8 cellular contexts compared by ENCODE assay signal in the genomic region with DNA sequence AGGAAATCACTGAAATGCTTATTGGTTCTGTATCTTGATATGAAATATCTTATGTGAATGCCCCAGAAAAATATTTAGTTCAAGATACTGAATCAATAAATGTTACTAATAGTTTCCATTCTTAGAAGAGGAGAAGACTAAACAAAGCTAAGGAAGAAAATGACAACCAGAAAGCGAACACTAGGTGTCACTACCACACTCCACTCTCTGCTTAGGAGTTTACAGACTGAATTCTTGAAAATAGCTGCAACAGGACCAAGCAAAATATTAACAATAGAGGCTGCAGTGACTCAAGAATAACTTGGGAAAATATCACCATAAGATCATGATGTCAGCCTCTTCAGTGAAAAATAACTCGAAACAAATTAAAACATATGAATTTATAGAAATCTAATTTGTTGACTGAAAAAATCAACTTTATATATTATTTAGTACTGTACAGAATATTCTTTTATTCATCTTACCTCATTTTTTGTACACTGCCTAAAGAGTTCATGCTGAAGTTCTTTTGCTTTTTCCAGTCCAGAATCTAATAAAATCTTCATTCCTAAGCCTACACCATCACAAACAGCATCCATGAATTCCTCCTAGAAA.
A peak's percentile ranks its signal among the peaks of the same experiment; 100 is the strongest.
DNase-seq lines count a peak whose midpoint lies in the region; ATAC-seq and TF ChIP-seq lines count a peak whose summit lies in the region.

No MANE protein-coding gene starts in this region.

- no peak for TF ChIP-seq POLR2A in stomach (IDR thresholded peaks at IDR 0.05)

- H3K36me3 ChIP-seq in right atrium auricular region, result no peaks in the 10 kb centered on the region
- no peaks in the 10 kb centered on the region for H3K36me3 ChIP-seq in stomach

- H3K27me3 ChIP-seq in AG04450 (ENCODE audit: control insufficient read depth, insufficient read depth, low read length), result no peaks in the 10 kb centered on the region
- H3K27me3 ChIP-seq in right atrium auricular region, result no peaks in the 10 kb centered on the region
- H3K27me3 ChIP-seq in stomach, result no peaks in the 10 kb centered on the region

- H3K4me1 ChIP-seq in right atrium auricular region (no peaks in the 10 kb centered on the region), stomach (no peaks in the 10 kb centered on the region)

- H3K27ac Mint-ChIP-seq in WTC11, result no peak overlapping the region

- TF ChIP-seq CTCF in AG04450 (IDR thresholded peaks at IDR 0.05; ENCODE audit: low read depth, low read length) (peak; percentile 76), WTC11 (IDR thresholded peaks at IDR 0.05) (no peak), right atrium auricular region (IDR thresholded peaks at IDR 0.05) (peak; percentile 7 to 66), stomach (IDR thresholded peaks at IDR 0.05) (peak in 4 of 7 experiments; percentile 8 to 43 (median 36))

- TF ChIP-seq EP300 in stomach (IDR thresholded peaks at IDR 0.05), result no peak

- no peak overlapping the region for H3K4me3 Mint-ChIP-seq in WTC11

- no peaks in the 10 kb centered on the region for H3K9me3 ChIP-seq in AG04450 (ENCODE audit: control insufficient read depth, insufficient read depth, low read length)
- H3K9me3 ChIP-seq in right atrium auricular region, result no peaks in the 10 kb centered on the region
- H3K9me3 ChIP-seq in stomach, result no peaks in the 10 kb centered on the region

- intact Hi-C loops in stomach (cut with DNase I; ENCODE audit: low total_unique reads), result no loop called here

- no peaks in the 10 kb centered on the region for H3K27me3 Mint-ChIP-seq in WTC11 (ENCODE audit: low read depth)

- ATAC-seq in WTC11 (peak; percentile 58; the same call in 1 of the 2 replicates), GM21825 (IDR thresholded peaks at IDR 0.05; ENCODE audit: unreplicated experiment) (no peak), GM19452 (IDR thresholded peaks at IDR 0.05; ENCODE audit: unreplicated experiment) (no peak)

- H3K4me3 ChIP-seq in AG04450 (ENCODE audit: low read depth, low read length), result no peak overlapping the region
- H3K4me3 ChIP-seq in right atrium auricular region, result no peak overlapping the region
- no peak overlapping the region for H3K4me3 ChIP-seq in stomach

- WGBS in stomach, 5 donors, result 36 to 53% (median 47%) methylated on average over 2 of the region's 2 CpGs

- H3K36me3 Mint-ChIP-seq in WTC11, result peaks cover 14% of the 10 kb centered on the region

- H3K9me3 Mint-ChIP-seq in WTC11, result no peaks in the 10 kb centered on the region

- H3K27ac ChIP-seq in AG04450 (ENCODE audit: low read depth, low read length), result no peak overlapping the region
- H3K27ac ChIP-seq in right atrium auricular region, result no peak overlapping the region
- no peak overlapping the region for H3K27ac ChIP-seq in stomach

- peaks cover 17% of the 10 kb centered on the region for H3K4me1 Mint-ChIP-seq in WTC11

- CTCF ChIA-PET in AG04450 (lab: Charles Lee), result interaction anchor here (0.6 to 6.5 kb wide), 27 partner anchors 9 to 555 kb away, joined by 3 to 38 read pairs (median 4); no protein-coding TSS in a partner anchor
- CTCF ChIA-PET in WTC11 (lab: Charles Lee), result interaction anchor here (0.5 to 2.3 kb wide), 34 partner anchors 8 to 560 kb away, joined by 3 to 20 read pairs (median 4); a partner anchor contains a TSS

- DNase-seq in AG04450 (ENCODE audit: low read depth, low spot score), result peak; percentile 41
- peak; percentile 79 for DNase-seq in GM03348 (ENCODE audit: low spot score)
- DNase-seq in LoVo (ENCODE audit: low spot score), result peak; percentile 58
- no peak for DNase-seq in WTC11 (ENCODE audit: low spot score)
- no peak for DNase-seq in right atrium auricular region (ENCODE audit: low spot score)
- DNase-seq in stomach, result no peak

- POLR2A ChIA-PET in AG04450 (lab: Yijun Ruan, JAX) (no interaction called here), WTC11 (lab: Charles Lee) (interaction anchor here (0.6 kb wide), 1 partner anchor 328 kb away, joined by 9 read pairs; no protein-coding TSS in a partner anchor)

TF ChIP-seq in WTC11, 78 proteins besides CTCF, POLR2A, EP300 and RAD21:
- TF ChIP-seq, protein P1, sequence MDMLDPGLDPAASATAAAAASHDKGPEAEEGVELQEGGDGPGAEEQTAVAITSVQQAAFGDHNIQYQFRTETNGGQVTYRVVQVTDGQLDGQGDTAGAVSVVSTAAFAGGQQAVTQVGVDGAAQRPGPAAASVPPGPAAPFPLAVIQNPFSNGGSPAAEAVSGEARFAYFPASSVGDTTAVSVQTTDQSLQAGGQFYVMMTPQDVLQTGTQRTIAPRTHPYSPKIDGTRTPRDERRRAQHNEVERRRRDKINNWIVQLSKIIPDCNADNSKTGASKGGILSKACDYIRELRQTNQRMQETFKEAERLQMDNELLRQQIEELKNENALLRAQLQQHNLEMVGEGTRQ (CRISPR knock-in tag; IDR thresholded peaks at IDR 0.05), result no peak
- TF ChIP-seq ZNF121 (CRISPR knock-in tag; IDR thresholded peaks at IDR 0.05) (no peak), OVOL2 (CRISPR knock-in tag; IDR thresholded peaks at IDR 0.05; ENCODE audit: borderline replicate concordance) (no peak), KAT7 (CRISPR knock-in tag; IDR thresholded peaks at IDR 0.05; ENCODE audit: borderline replicate concordance) (no peak), NR2C2 (CRISPR knock-in tag; IDR thresholded peaks at IDR 0.05) (no peak), ESRRA (CRISPR knock-in tag; IDR thresholded peaks at IDR 0.05; ENCODE audit: borderline replicate concordance) (no peak), SOX15 (CRISPR knock-in tag; IDR thresholded peaks at IDR 0.05) (no peak), ETV6 (CRISPR knock-in tag; IDR thresholded peaks at IDR 0.05) (no peak)
- TF ChIP-seq, protein P2, sequence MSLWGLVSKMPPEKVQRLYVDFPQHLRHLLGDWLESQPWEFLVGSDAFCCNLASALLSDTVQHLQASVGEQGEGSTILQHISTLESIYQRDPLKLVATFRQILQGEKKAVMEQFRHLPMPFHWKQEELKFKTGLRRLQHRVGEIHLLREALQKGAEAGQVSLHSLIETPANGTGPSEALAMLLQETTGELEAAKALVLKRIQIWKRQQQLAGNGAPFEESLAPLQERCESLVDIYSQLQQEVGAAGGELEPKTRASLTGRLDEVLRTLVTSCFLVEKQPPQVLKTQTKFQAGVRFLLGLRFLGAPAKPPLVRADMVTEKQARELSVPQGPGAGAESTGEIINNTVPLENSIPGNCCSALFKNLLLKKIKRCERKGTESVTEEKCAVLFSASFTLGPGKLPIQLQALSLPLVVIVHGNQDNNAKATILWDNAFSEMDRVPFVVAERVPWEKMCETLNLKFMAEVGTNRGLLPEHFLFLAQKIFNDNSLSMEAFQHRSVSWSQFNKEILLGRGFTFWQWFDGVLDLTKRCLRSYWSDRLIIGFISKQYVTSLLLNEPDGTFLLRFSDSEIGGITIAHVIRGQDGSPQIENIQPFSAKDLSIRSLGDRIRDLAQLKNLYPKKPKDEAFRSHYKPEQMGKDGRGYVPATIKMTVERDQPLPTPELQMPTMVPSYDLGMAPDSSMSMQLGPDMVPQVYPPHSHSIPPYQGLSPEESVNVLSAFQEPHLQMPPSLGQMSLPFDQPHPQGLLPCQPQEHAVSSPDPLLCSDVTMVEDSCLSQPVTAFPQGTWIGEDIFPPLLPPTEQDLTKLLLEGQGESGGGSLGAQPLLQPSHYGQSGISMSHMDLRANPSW (CRISPR knock-in tag; conservative IDR thresholded peaks at IDR 0.05; ENCODE audit: low read depth), result no peak

Comparison
In these comparisons a context has a peak if more than half of its experiments do, and no peak if none do; other contexts are left out.
1. DNase-seq: peak in AG04450 (single experiment), GM03348 (single experiment) and LoVo (single experiment); none in WTC11 (single experiment), right atrium auricular region (single experiment) and stomach (single experiment).